In genomic region chr2:9144617-9145016, GRCh38 we compare ENCODE assay signal across 1 cellular context.
TF ChIP-seq lines count a peak whose summit lies in the region.

No MANE protein-coding gene starts in this region.

TF ChIP-seq in K562, 482 proteins besides CTCF, POLR2A, EP300 and RAD21:
- TF ChIP-seq NR2C2 (CRISPR knock-in tag; IDR thresholded peaks at IDR 0.05) (no peak), NR2C2 (tag; IDR thresholded peaks at IDR 0.05) (0 out of 2 replicates have a peak, but pooled peaks have one; percentile 18), PYGO2 (tag; IDR thresholded peaks at IDR 0.05) (no peak)
